ENCODE assay signal across 15 cellular contexts in genomic region chr5:9888517-9888916, GRCh38.
DNase-seq lines count a peak whose midpoint lies in the region; ATAC-seq and TF ChIP-seq lines count a peak whose summit lies in the region.
"Had no signal": no experiment of that assay in that cellular context is flagged by ENCODE, and none has a peak within 500 bp of the region (broad histone marks: within the 10 kb centered on the region; RNA-seq: fewer than 3 reads in every experiment).

No MANE protein-coding gene starts in this region.

- WGBS in tibial nerve, 2 donors: 62 to 67% methylated on average over 2 of the region's 2 CpGs

- TF ChIP-seq CTCF in MCF 10A (IDR thresholded peaks at IDR 0.05; ENCODE audit: unreplicated experiment) (no peak), breast epithelium (IDR thresholded peaks at IDR 0.05) (no peak), tibial nerve (IDR thresholded peaks at IDR 0.05) (no peak)

- TF ChIP-seq POLR2A in breast epithelium (IDR thresholded peaks at IDR 0.05) (no peak), tibial nerve (IDR thresholded peaks at IDR 0.05) (no peak)

- DNase-seq in MCF 10A (ENCODE audit: unreplicated experiment) (peak; percentile 86), breast epithelium (ENCODE audit: low spot score in 2 of 2) (no peak), adipocyte (ENCODE audit: low read depth) (peak; percentile 74), fibroblast of the conjunctiva (ENCODE audit: low read depth) (peak; percentile 24), tibial nerve (ENCODE audit: low spot score in 2 of 2) (no peak), hippocampal formation (lab: John Stamatoyannopoulos, UW) (no peak), immature natural killer cell (no peak)
- DNase-seq: activated CD4-positive, CD25-positive, alpha-beta regulatory T cell treated with anti-CD3 and anti-CD28 coated beads, Interleukin-2, amount 50 U/mL, for 72 hours; activated T-cell treated with anti-CD3 and anti-CD28 coated beads, Interleukin-2, amount 50 U/mL, for 4 hours; body of pancreas; NCI-H510A; SIG-M5; spleen; trophoblast cell had no signal

- H3K36me3 ChIP-seq in breast epithelium (no peaks in the 10 kb centered on the region), adipocyte (ENCODE audit: control insufficient read depth, insufficient read depth, low read length, severe bottlenecking) (no peaks in the 10 kb centered on the region), tibial nerve (no peaks in the 10 kb centered on the region)
- H3K36me3 ChIP-seq: spleen had no signal

- no peak for TF ChIP-seq EP300 in tibial nerve (IDR thresholded peaks at IDR 0.05)

- no peaks in the 10 kb centered on the region for H3K36me3 Mint-ChIP-seq in MCF 10A (ENCODE audit: insufficient read depth, unreplicated experiment)
- peaks cover 0 to 3% (median 0%) of the 10 kb centered on the region in 3 donors for H3K36me3 Mint-ChIP-seq in immature natural killer cell

- ATAC-seq in GM18520 (IDR thresholded peaks at IDR 0.05; ENCODE audit: unreplicated experiment): no peak
- ATAC-seq: activated T-cell treated with anti-CD3 and anti-CD28 coated beads, Interleukin-2, amount 50 U/mL, for 4 hours; body of pancreas had no signal

- intact Hi-C loops in MCF 10A (cut with micrococcal nuclease): no loop called here
- intact Hi-C loops in breast epithelium (cut with DNase I; ENCODE audit: low total_unique reads): loop anchor here (5.0 kb wide), 1 partner anchor 1189 kb away; no protein-coding TSS in a partner anchor

- no peaks in the 10 kb centered on the region for H3K9me3 ChIP-seq in breast epithelium
- H3K9me3 ChIP-seq in adipocyte (ENCODE audit: control insufficient read depth, low read length): no peaks in the 10 kb centered on the region
- peaks cover 0 to 3% (median 0%) of the 10 kb centered on the region in 4 donors for H3K9me3 ChIP-seq in tibial nerve
- H3K9me3 ChIP-seq: body of pancreas had no signal

- no peak overlapping the region for H3K9ac ChIP-seq in adipocyte (ENCODE audit: low read length)

- CTCF ChIA-PET in MCF 10A (lab: Yijun Ruan, JAX): interaction anchor here (0.7 to 1.6 kb wide), 2 partner anchors 11 to 306 kb away, joined by 3 read pairs; no protein-coding TSS in a partner anchor

- BruUV-seq in MCF 10A (replicated peaks; lab: Mats Ljungman, UMichigan): no TSS peak

- no peak overlapping the region for H3K4me3 Mint-ChIP-seq in MCF 10A (ENCODE audit: unreplicated experiment)
- H3K4me3 Mint-ChIP-seq in immature natural killer cell: no peak overlapping the region
- H3K4me3 Mint-ChIP-seq: activated T-cell treated with anti-CD3 and anti-CD28 coated beads, Interleukin-2, amount 50 U/mL, for 4 hours had no signal

- POLR2A ChIA-PET in MCF 10A (lab: Yijun Ruan, JAX): interaction anchor here (0.6 kb wide), 1 partner anchor 155 kb away, joined by 3 read pairs; no protein-coding TSS in a partner anchor

- no peaks in the 10 kb centered on the region for H3K4me1 ChIP-seq in breast epithelium
- peaks cover 10% of the 10 kb centered on the region for H3K4me1 ChIP-seq in adipocyte (ENCODE audit: control insufficient read depth, insufficient read depth, low read length)
- H3K4me1 ChIP-seq in tibial nerve: no peaks in the 10 kb centered on the region
- H3K4me1 ChIP-seq: body of pancreas, spleen had no signal

- H3K9me3 Mint-ChIP-seq in MCF 10A (ENCODE audit: unreplicated experiment): no peaks in the 10 kb centered on the region
- H3K9me3 Mint-ChIP-seq in immature natural killer cell: peaks cover 0 to 14% (median 3%) of the 10 kb centered on the region in 6 donors

- H3K27me3 ChIP-seq in breast epithelium (no peaks in the 10 kb centered on the region), adipocyte (replicated peaks; ENCODE audit: control insufficient read depth, insufficient read depth, low read length) (no peaks in the 10 kb centered on the region), tibial nerve (no peaks in the 10 kb centered on the region)
- H3K27me3 ChIP-seq: body of pancreas, spleen had no signal

- H3K27me3 Mint-ChIP-seq in MCF 10A (ENCODE audit: insufficient read depth, unreplicated experiment) (no peaks in the 10 kb centered on the region), immature natural killer cell (ENCODE audit: low read depth in 3 of 3) (peaks cover 0 to 4% (median 2%) of the 10 kb centered on the region in 3 donors)

- H3K4me1 Mint-ChIP-seq in MCF 10A (ENCODE audit: insufficient read depth, unreplicated experiment): peaks cover 10% of the 10 kb centered on the region
- no peaks in the 10 kb centered on the region for H3K4me1 Mint-ChIP-seq in immature natural killer cell

- H3K27ac ChIP-seq in breast epithelium (no peak overlapping the region), tibial nerve (no peak overlapping the region)
- H3K27ac ChIP-seq: body of pancreas, spleen had no signal

- H3K27ac Mint-ChIP-seq in MCF 10A (ENCODE audit: low read depth, unreplicated experiment) (peak overlapping the region; percentile 5), immature natural killer cell (no peak overlapping the region)

- H3K4me3 ChIP-seq in breast epithelium: no peak overlapping the region
- H3K4me3 ChIP-seq in adipocyte (ENCODE audit: low read length): no peak overlapping the region
- no peak overlapping the region for H3K4me3 ChIP-seq in tibial nerve
- H3K4me3 ChIP-seq: body of pancreas, spleen had no signal

Comparison
In these comparisons a context has a peak if more than half of its experiments do, and no peak if none do; other contexts are left out.
1. DNase-seq: peak in MCF 10A (single experiment), adipocyte (single experiment) and fibroblast of the conjunctiva (single experiment); none in breast epithelium (0 of 2), tibial nerve (0 of 2), hippocampal formation (0 of 2) and immature natural killer cell (0 of 3).